ENCODE assay signal across 12 cellular contexts in genomic region chr1:198678301-198678836, GRCh38. TPM values are rescaled to one million over a fixed set of nuclear protein-coding genes. Genes with fewer than 3 reads are reported as not detected.
DNase-seq lines count a peak whose midpoint lies in the region; FAIRE-seq and TF ChIP-seq lines count a peak whose summit lies in the region.
"Had no signal": no experiment of that assay in that cellular context is flagged by ENCODE, and none has a peak within 500 bp of the region (broad histone marks: within the 10 kb centered on the region; RNA-seq: fewer than 3 reads in every experiment).

No MANE protein-coding gene starts in this region.

- TF ChIP-seq POLR2A in stomach (IDR thresholded peaks at IDR 0.05) = no peak

- H3K4me3 Mint-ChIP-seq in activated CD4-positive, alpha-beta T cell treated with anti-CD3 and anti-CD28 coated beads, Interleukin-2, amount 10 ng/mL, durations not matched to agents 7 days and 5 days = peak overlapping the region; percentile 62

- DNase-seq in activated effector memory CD4-positive, alpha-beta T cell treated with anti-CD3 and anti-CD28 coated beads, Interleukin-2, amount 50 U/mL, for 16 hours = peak; percentile 78
- no peak for DNase-seq in activated effector memory CD4-positive, alpha-beta T cell treated with Interleukin-2 at 50 U/mL for 16 hours
- DNase-seq in activated CD4-positive, alpha-beta T cell treated with anti-CD3 and anti-CD28 coated beads, Interleukin-2, amount 10 ng/mL, durations not matched to agents 7 days and 5 days = peak; percentile 65
- no peak for DNase-seq in stomach
- DNase-seq in urothelium cell line (ENCODE audit: low spot score) = no peak
- DNase-seq in medulla oblongata (ENCODE audit: extremely low spot score) = no peak
- no peak for DNase-seq in SIG-M5 (lab: John Stamatoyannopoulos, UW)
- DNase-seq: cortex of kidney, NCI-H526, psoas muscle had no signal

- POLR2A ChIA-PET in activated CD4-positive, alpha-beta T cell treated with anti-CD3 and anti-CD28 coated beads, Interleukin-2, amount 10 ng/mL, durations not matched to agents 7 days and 5 days (lab: Charles Lee) = interaction anchor here (0.7 kb wide), 1 partner anchor 21 kb away, joined by 4 read pairs; no protein-coding TSS in a partner anchor

- peak overlapping the region; percentile 36 for H3K27ac ChIP-seq in duodenal mucosa (ENCODE audit: low read depth, low read length)
- H3K27ac ChIP-seq in stomach = peak overlapping the region in 3 of 5 donors; percentile 34 to 66 (median 61)
- H3K27ac ChIP-seq: psoas muscle had no signal

- no peak for TF ChIP-seq EP300 in stomach (IDR thresholded peaks at IDR 0.05)

- no peaks in the 10 kb centered on the region for H3K36me3 ChIP-seq in duodenal mucosa (ENCODE audit: control insufficient read depth in 1 of 2, insufficient read depth in 2 of 2, low read length in 2 of 2)
- no peaks in the 10 kb centered on the region for H3K36me3 ChIP-seq in stomach

- H3K9me3 ChIP-seq in duodenal mucosa (ENCODE audit: control insufficient read depth in 1 of 2, low read length in 2 of 2) (no peaks in the 10 kb centered on the region), stomach (no peaks in the 10 kb centered on the region)
- H3K9me3 ChIP-seq: psoas muscle had no signal

- no peak for TF ChIP-seq CTCF in stomach (IDR thresholded peaks at IDR 0.05)

- H3K4me1 Mint-ChIP-seq in activated CD4-positive, alpha-beta T cell treated with anti-CD3 and anti-CD28 coated beads, Interleukin-2, amount 10 ng/mL, durations not matched to agents 7 days and 5 days = peaks cover 88% of the 10 kb centered on the region

- FAIRE-seq in urothelium cell line (lab: Jason Lieb, UNC) = no peak
- FAIRE-seq: H1 had no signal

- H3K9me3 Mint-ChIP-seq in activated CD4-positive, alpha-beta T cell treated with anti-CD3 and anti-CD28 coated beads, Interleukin-2, amount 10 ng/mL, durations not matched to agents 7 days and 5 days = no peaks in the 10 kb centered on the region

- 65 to 77% (median 73%) methylated on average over 8 of the region's 8 CpGs for WGBS in stomach, 5 donors

- H3K9ac ChIP-seq in duodenal mucosa (ENCODE audit: low read depth in 1 of 2, low read length in 2 of 2) = peak overlapping the region in 1 of 2 donors; percentile 13

- H3K27me3 ChIP-seq in duodenal mucosa (ENCODE audit: control insufficient read depth in 1 of 2, insufficient read depth in 2 of 2, low read length in 2 of 2) (no peaks in the 10 kb centered on the region), stomach (no peaks in the 10 kb centered on the region)

- CTCF ChIA-PET in activated CD4-positive, alpha-beta T cell treated with anti-CD3 and anti-CD28 coated beads, Interleukin-2, amount 10 ng/mL, durations not matched to agents 7 days and 5 days (lab: Charles Lee) = interaction anchor here (0.6 to 1.7 kb wide), 5 partner anchors 9 to 81 kb away, joined by 3 to 5 read pairs (median 4); no protein-coding TSS in a partner anchor

- H3K27me3 Mint-ChIP-seq in activated CD4-positive, alpha-beta T cell treated with anti-CD3 and anti-CD28 coated beads, Interleukin-2, amount 10 ng/mL, durations not matched to agents 7 days and 5 days = no peaks in the 10 kb centered on the region

- H3K4me3 ChIP-seq in duodenal mucosa (ENCODE audit: low read depth in 1 of 2, low read length in 2 of 2) (no peak overlapping the region), stomach (no peak overlapping the region)
- H3K4me3 ChIP-seq: psoas muscle had no signal

- H3K4me1 ChIP-seq in duodenal mucosa (ENCODE audit: control insufficient read depth in 1 of 2, insufficient read depth in 2 of 2, low read length in 2 of 2) (peaks cover 0 to 1% of the 10 kb centered on the region in 2 donors), stomach (peaks cover 0 to 11% (median 10%) of the 10 kb centered on the region in 4 donors)
- H3K4me1 ChIP-seq: psoas muscle had no signal

- H3K36me3 Mint-ChIP-seq in activated CD4-positive, alpha-beta T cell treated with anti-CD3 and anti-CD28 coated beads, Interleukin-2, amount 10 ng/mL, durations not matched to agents 7 days and 5 days (ENCODE audit: low read depth) = peaks cover 67% of the 10 kb centered on the region

- H3K27ac Mint-ChIP-seq in activated CD4-positive, alpha-beta T cell treated with anti-CD3 and anti-CD28 coated beads, Interleukin-2, amount 10 ng/mL, durations not matched to agents 7 days and 5 days = peak overlapping the region; percentile 92

- intact Hi-C loops in stomach (cut with DNase I; ENCODE audit: low total_unique reads) = no loop called here

RNA-seq across cellular contexts. Expression of gene PTPRC, which starts 39.5 kb away (rescaled TPM):
- total RNA-seq in activated CD4-positive, alpha-beta T cell treated with anti-CD3 and anti-CD28 coated beads, Interleukin-2, amount 10 ng/mL, durations not matched to agents 7 days and 5 days = 100 to 1,000 TPM; 700 to 862 TPM
- 10 to 100 TPM in 4 of 5 donors, under 1 TPM in 1; 0.58 to 50.9 (median 25.4) TPM for total RNA-seq in stomach
- 1 to 10 TPM; 2.8 to 5.3 (median 3.0) TPM for polyA plus RNA-seq in stomach
- total RNA-seq: H1 had no signal

Comparison
In these comparisons a context has a peak if more than half of its experiments do, and no peak if none do; other contexts are left out.
1. DNase-seq: peak in activated effector memory CD4-positive, alpha-beta T cell treated with anti-CD3 and anti-CD28 coated beads, Interleukin-2, amount 50 U/mL, for 16 hours (single experiment) and activated CD4-positive, alpha-beta T cell treated with anti-CD3 and anti-CD28 coated beads, Interleukin-2, amount 10 ng/mL, durations not matched to agents 7 days and 5 days (single experiment); none in activated effector memory CD4-positive, alpha-beta T cell treated with Interleukin-2 at 50 U/mL for 16 hours (single experiment), stomach (single experiment), urothelium cell line (single experiment), medulla oblongata (single experiment) and SIG-M5 (single experiment).
2. RNA of gene PTPRC, which starts 39.5 kb away (total RNA-seq): 700 to 862 TPM in activated CD4-positive, alpha-beta T cell treated with anti-CD3 and anti-CD28 coated beads, Interleukin-2, amount 10 ng/mL, durations not matched to agents 7 days and 5 days; 0.58 to 50.9 TPM in stomach; every median in the first group is over 10 times any median in the second.